In genomic region chr18:46213295-46213694, GRCh38 we compare ENCODE assay signal across 10 cellular contexts.
A peak's percentile ranks its signal among the peaks of the same experiment; 100 is the strongest.
DNase-seq lines count a peak whose midpoint lies in the region; ATAC-seq and TF ChIP-seq lines count a peak whose summit lies in the region.
"Had no signal": no experiment of that assay in that cellular context is flagged by ENCODE, and none has a peak within 500 bp of the region (broad histone marks: within the 10 kb centered on the region; RNA-seq: fewer than 3 reads in every experiment).

No MANE protein-coding gene starts in this region.

- no peaks in the 10 kb centered on the region for H3K27me3 Mint-ChIP-seq in activated naive CD4-positive, alpha-beta T cell treated with anti-CD3 and anti-CD28 coated beads, Interleukin-2, amount 10 ng/mL, durations not matched to agents 7 days and 5 days

- peaks cover 40% of the 10 kb centered on the region for H3K36me3 Mint-ChIP-seq in activated naive CD4-positive, alpha-beta T cell treated with anti-CD3 and anti-CD28 coated beads, Interleukin-2, amount 10 ng/mL, durations not matched to agents 7 days and 5 days

- peaks cover 91% of the 10 kb centered on the region for H4K20me1 ChIP-seq in OCI-LY3 (ENCODE audit: insufficient read depth, low read length)

- WGBS in testis, 2 donors: 70 to 72% methylated on average over 3 of the region's 3 CpGs

- H3K27ac Mint-ChIP-seq in activated naive CD4-positive, alpha-beta T cell treated with anti-CD3 and anti-CD28 coated beads, Interleukin-2, amount 10 ng/mL, durations not matched to agents 7 days and 5 days: peak overlapping the region; percentile 70

- H3K27me3 ChIP-seq in OCI-LY3 (ENCODE audit: low read depth, low read length) (no peaks in the 10 kb centered on the region), testis (no peaks in the 10 kb centered on the region)

- no peak for TF ChIP-seq POLR2A in erythroblast (IDR thresholded peaks at IDR 0.05; ENCODE audit: low read length)
- TF ChIP-seq POLR2A in testis (IDR thresholded peaks at IDR 0.05): no peak

- no peak overlapping the region for H3K4me3 ChIP-seq in OCI-LY3 (ENCODE audit: low read length)
- no peak overlapping the region for H3K4me3 ChIP-seq in testis

- H3K9me3 ChIP-seq in OCI-LY3 (ENCODE audit: insufficient read depth, low read length): no peaks in the 10 kb centered on the region
- no peaks in the 10 kb centered on the region for H3K9me3 ChIP-seq in testis

- H3K27ac ChIP-seq in OCI-LY3 (ENCODE audit: low read length): no peak overlapping the region
- no peak overlapping the region for H3K27ac ChIP-seq in testis

- H2AFZ ChIP-seq in OCI-LY3 (ENCODE audit: low read depth, low read length): no peak overlapping the region

- DNase-seq in activated naive CD4-positive, alpha-beta T cell treated with anti-CD3 and anti-CD28 coated beads, Interleukin-2, amount 10 ng/mL, durations not matched to agents 7 days and 5 days: no peak
- no peak for DNase-seq in activated naive CD4-positive, alpha-beta T cell (lab: John Stamatoyannopoulos, UW)
- DNase-seq in erythroblast (lab: John Stamatoyannopoulos, UW): peak; percentile 50 to 58
- DNase-seq in testis: no peak
- DNase-seq in GDM1 (lab: John Stamatoyannopoulos, UW): no peak
- DNase-seq: cortex of kidney, NCI-H2029 had no signal

- no peaks in the 10 kb centered on the region for H3K9me3 Mint-ChIP-seq in activated naive CD4-positive, alpha-beta T cell treated with anti-CD3 and anti-CD28 coated beads, Interleukin-2, amount 10 ng/mL, durations not matched to agents 7 days and 5 days

- no peak overlapping the region for H3K4me2 ChIP-seq in OCI-LY3 (ENCODE audit: low read length)

- H3K79me2 ChIP-seq in OCI-LY3 (ENCODE audit: low read length): peaks cover 100% of the 10 kb centered on the region

- H3K4me3 Mint-ChIP-seq in activated naive CD4-positive, alpha-beta T cell treated with anti-CD3 and anti-CD28 coated beads, Interleukin-2, amount 10 ng/mL, durations not matched to agents 7 days and 5 days: no peak overlapping the region

- intact Hi-C loops in testis (cut with DNase I; ENCODE audit: low total_unique reads): no loop called here

- H3K4me1 Mint-ChIP-seq in activated naive CD4-positive, alpha-beta T cell treated with anti-CD3 and anti-CD28 coated beads, Interleukin-2, amount 10 ng/mL, durations not matched to agents 7 days and 5 days: peaks cover 79% of the 10 kb centered on the region

- CTCF ChIA-PET in activated naive CD4-positive, alpha-beta T cell treated with anti-CD3 and anti-CD28 coated beads, Interleukin-2, amount 10 ng/mL, durations not matched to agents 7 days and 5 days (lab: Charles Lee): interaction anchor here (0.8 to 4.7 kb wide), 6 partner anchors 8 to 66 kb away, joined by 3 to 38 read pairs (median 7); a partner anchor contains a TSS

- no peak overlapping the region for H3K9ac ChIP-seq in OCI-LY3 (ENCODE audit: low read length)

- H3K36me3 ChIP-seq in OCI-LY3 (replicated peaks; ENCODE audit: low read depth, low read length): peaks cover 23% of the 10 kb centered on the region
- H3K36me3 ChIP-seq in testis (ENCODE audit: low read depth, missing control alignments): no peaks in the 10 kb centered on the region

- ATAC-seq in HG02840 (IDR thresholded peaks at IDR 0.05; ENCODE audit: low FRiP score, unreplicated experiment): no peak
- ATAC-seq in GM19023 (IDR thresholded peaks at IDR 0.05; ENCODE audit: unreplicated experiment): no peak

- TF ChIP-seq CTCF in OCI-LY3 (IDR thresholded peaks at IDR 0.05; ENCODE audit: low read depth, low read length): peak; percentile 72
- TF ChIP-seq CTCF in testis (IDR thresholded peaks at IDR 0.05): peak in 2 of 3 experiments; percentile 12 to 19

- H3K4me1 ChIP-seq in OCI-LY3 (ENCODE audit: low read length) (peaks cover 16% of the 10 kb centered on the region), testis (no peaks in the 10 kb centered on the region)

Comparison
In these comparisons a context has a peak if more than half of its experiments do, and no peak if none do; other contexts are left out.
1. DNase-seq: peak in erythroblast (2 of 2); none in activated naive CD4-positive, alpha-beta T cell treated with anti-CD3 and anti-CD28 coated beads, Interleukin-2, amount 10 ng/mL, durations not matched to agents 7 days and 5 days (single experiment), activated naive CD4-positive, alpha-beta T cell (0 of 4), testis (single experiment) and GDM1 (single experiment).